Comparison of ENCODE assay signal across 28 cellular contexts in genomic region chr6:125434760-125435159, GRCh38.
"Had no signal": no experiment of that assay in that cellular context is flagged by ENCODE, and none has a peak within 500 bp of the region (broad histone marks: within the 10 kb centered on the region; RNA-seq: fewer than 3 reads in every experiment).

No MANE protein-coding gene starts in this region.

- DNase-seq: colonic mucosa; cortex of kidney; dermis blood vessel endothelial cell; dorsolateral prefrontal cortex; effector CD4-positive, alpha-beta T cell; effector CD8-positive, alpha-beta T cell; effector memory CD4-positive, alpha-beta T cell; effector memory CD8-positive, alpha-beta T cell; endodermal cell; erythroblast; esophagus squamous epithelium; foreskin fibroblast; foreskin keratinocyte; foreskin melanocyte; gastrocnemius medialis; glutamatergic neuron; head of caudate nucleus; heart left ventricle; heart right ventricle had no signal

- FAIRE-seq: colon, endometrium, endothelial cell of umbilical vein, frontal cortex had no signal

- ATAC-seq: effector memory CD8-positive, alpha-beta T cell; esophagus mucosa; foreskin keratinocyte; gastrocnemius medialis; gastroesophageal sphincter; heart left ventricle; heart right ventricle had no signal

- H3K4me3 ChIP-seq: colonic mucosa, coronary artery, dorsolateral prefrontal cortex, esophagus muscularis mucosa, esophagus squamous epithelium, gastrocnemius medialis, gastroesophageal sphincter, heart left ventricle, heart right ventricle had no signal

- H3K4me1 ChIP-seq: colonic mucosa, esophagus muscularis mucosa, esophagus squamous epithelium, foreskin keratinocyte, gastrocnemius medialis, gastroesophageal sphincter, heart left ventricle, heart right ventricle had no signal

- H3K27ac ChIP-seq: colonic mucosa, coronary artery, dorsolateral prefrontal cortex, epithelial cell of prostate, esophagus muscularis mucosa, esophagus squamous epithelium, foreskin keratinocyte, gastrocnemius medialis, gastroesophageal sphincter, heart left ventricle, heart right ventricle had no signal

- H3K9me3 ChIP-seq: colonic mucosa, esophagus muscularis mucosa, esophagus squamous epithelium, gastrocnemius medialis, gastroesophageal sphincter, heart left ventricle, heart right ventricle had no signal

- H3K27me3 ChIP-seq: colonic mucosa, esophagus muscularis mucosa, esophagus squamous epithelium, foreskin keratinocyte, gastrocnemius medialis, gastroesophageal sphincter, heart left ventricle had no signal

- H3K36me3 ChIP-seq: colonic mucosa, esophagus muscularis mucosa, esophagus squamous epithelium, gastrocnemius medialis, gastroesophageal sphincter, heart left ventricle, heart right ventricle had no signal
